ENCODE assay signal across 30 cellular contexts in the genomic region with DNA sequence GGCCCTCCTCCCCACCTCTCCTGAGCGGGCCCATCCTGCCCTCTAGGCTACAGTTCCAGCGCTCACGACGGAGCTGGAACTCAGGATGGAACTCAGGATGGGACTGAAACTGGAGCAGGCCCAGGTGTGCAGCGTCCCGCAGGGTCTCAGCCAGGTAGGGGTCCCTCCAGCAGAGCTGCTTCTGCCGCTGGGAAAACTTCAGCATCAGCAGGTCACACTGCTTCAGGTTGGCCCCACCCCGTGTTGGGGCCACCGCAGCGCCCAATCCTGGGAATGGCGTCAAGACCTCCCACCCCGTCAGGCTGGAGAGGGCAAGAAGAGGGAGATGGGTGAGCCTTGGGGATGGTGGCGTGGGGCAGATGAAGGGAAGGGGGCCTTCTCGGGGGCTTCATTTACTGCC.
"Had no signal": no experiment of that assay in that cellular context is flagged by ENCODE, and none has a peak within 500 bp of the region (broad histone marks: within the 10 kb centered on the region; RNA-seq: fewer than 3 reads in every experiment).

No MANE protein-coding gene starts in this region.

- H3K27ac Mint-ChIP-seq: naive thymus-derived CD8-positive, alpha-beta T cell; nephron; progenitor cell of endocrine pancreas; stimulated activated memory B cell treated with anti-CD40 and anti-IgM and Interleukin-4, amounts not matched to agents 10 μg/mL and 1 μg/mL and 100 μg/mL, for 72 hours; stimulated activated naive CD8-positive, alpha-beta T cell treated with anti-CD3 and anti-CD28 coated beads, Interleukin-15, amount 100 ng/mL, for 72 hours had no signal

- H3K27ac ChIP-seq: heart right ventricle, hepatocyte, lower lobe of right lung, neutrophil, parathyroid adenoma, right atrium auricular region, right lobe of liver, tibial nerve, upper lobe of right lung had no signal

- H3K36me3 Mint-ChIP-seq: stimulated activated memory B cell treated with anti-CD40 and anti-IgM and Interleukin-4, amounts not matched to agents 10 μg/mL and 1 μg/mL and 100 μg/mL, for 72 hours had no signal

- H3K4me3 Mint-ChIP-seq: naive thymus-derived CD8-positive, alpha-beta T cell; nephron; neural crest cell; stimulated activated memory B cell treated with anti-CD40 and anti-IgM and Interleukin-4, amounts not matched to agents 10 μg/mL and 1 μg/mL and 100 μg/mL, for 72 hours; stimulated activated naive CD8-positive, alpha-beta T cell treated with anti-CD3 and anti-CD28 coated beads, Interleukin-15, amount 100 ng/mL, for 72 hours had no signal

- H3K9me3 ChIP-seq: lower lobe of right lung, right lobe of liver, upper lobe of right lung had no signal

- H3K9me3 Mint-ChIP-seq: nephron had no signal

- H3K79me2 ChIP-seq: hepatocyte, parathyroid adenoma had no signal

- H3K27me3 ChIP-seq: hepatocyte, right atrium auricular region, right lobe of liver had no signal

- H3K4me2 ChIP-seq: hepatocyte, smooth muscle cell had no signal

- H3K4me3 ChIP-seq: heart right ventricle, hepatocyte, lower lobe of right lung, right atrium auricular region, right lobe of liver, smooth muscle cell, tibial nerve, upper lobe of right lung had no signal

- H2AFZ ChIP-seq: hepatocyte, parathyroid adenoma had no signal

- H3K36me3 ChIP-seq: heart right ventricle, lower lobe of right lung, neutrophil, right atrium auricular region, right lobe of liver, tibial nerve, upper lobe of right lung had no signal

- H3K9ac ChIP-seq: parathyroid adenoma had no signal

- ATAC-seq: heart right ventricle; left cardiac atrium; left lobe of liver; lower lobe of right lung; naive thymus-derived CD8-positive, alpha-beta T cell; right lobe of liver; stimulated activated memory B cell treated with anti-CD40 and anti-IgM and Interleukin-4, amounts not matched to agents 10 μg/mL and 1 μg/mL and 100 μg/mL, for 72 hours; stimulated activated naive CD8-positive, alpha-beta T cell treated with anti-CD3 and anti-CD28 coated beads, Interleukin-15, amount 100 ng/mL, for 72 hours; upper lobe of right lung had no signal

- DNase-seq: heart right ventricle; kidney glomerular epithelial cell; left cardiac atrium; lower lobe of right lung; mammary epithelial cell; mesenchymal stem cell; naive thymus-derived CD8-positive, alpha-beta T cell; occipital lobe; right lobe of liver; stimulated activated CD4-positive, alpha-beta T cell treated with anti-CD3 and anti-CD28 coated beads, Interleukin-1b, Interleukin-23, amount 100 ng/mL, for 48 hours; stimulated activated CD4-positive, alpha-beta T cell treated with anti-CD3 and anti-CD28 coated beads, Interleukin-2, amount 100 ng/mL, for 48 hours; stimulated activated CD4-positive, alpha-beta T cell treated with anti-CD3 and anti-CD28 coated beads, Interleukin-4, amount 100 ng/mL, for 4 hours; stimulated activated CD8-positive, alpha-beta memory T cell treated with anti-CD3 and anti-CD28 coated beads, Interleukin-4, amount 100 ng/mL, for 48 hours; stimulated activated naive CD4-positive, alpha-beta T cell treated with Interleukin-2 at 50 U/mL for 16 hours; stimulated activated naive CD8-positive, alpha-beta T cell treated with anti-CD3 and anti-CD28 coated beads, Interleukin-15, amount 100 ng/mL, for 72 hours; substantia nigra; upper lobe of right lung had no signal

- FAIRE-seq: keratinocyte, urothelium cell line had no signal

- H3K4me1 ChIP-seq: parathyroid adenoma had no signal
